In genomic region chr4:104973708-104974107, GRCh38 we compare ENCODE assay signal across 16 cellular contexts.
DNase-seq lines count a peak whose midpoint lies in the region; ATAC-seq and TF ChIP-seq lines count a peak whose summit lies in the region.
"Had no signal": no experiment of that assay in that cellular context is flagged by ENCODE, and none has a peak within 500 bp of the region (broad histone marks: within the 10 kb centered on the region; RNA-seq: fewer than 3 reads in every experiment).

No MANE protein-coding gene starts in this region.

- DNase-seq in GOT3 (lab: John Stamatoyannopoulos, UW) (no peak), NCI-H1105 (lab: John Stamatoyannopoulos, UW) (no peak), ovary (no peak)
- no peak for DNase-seq in stimulated activated CD4-positive, alpha-beta T cell treated with anti-CD3 and anti-CD28 coated beads, Interleukin-2, amount 100 ng/mL, for 24 hours
- DNase-seq: activated B cell treated with CpG ODN at 0.5 μM for 24 hours; activated CD8-positive, alpha-beta T cell treated with anti-CD3 and anti-CD28 coated beads, Interleukin-2, amount 10 ng/mL, durations not matched to agents 7 days and 5 days; activated naive CD4-positive, alpha-beta T cell treated with anti-CD3 and anti-CD28 coated beads, Interleukin-2, amount 50 U/mL, for 16 hours; activated T-cell treated with anti-CD3 and anti-CD28 coated beads, Interleukin-2, amount 50 U/mL, for 4 hours; AML-193; heart left ventricle; NCI-H1930; SHP77; testis had no signal

- intact Hi-C loops in ovary (cut with DNase I): no loop called here

- peak; percentile 56 for ATAC-seq in GM18873 (IDR thresholded peaks at IDR 0.05; ENCODE audit: low FRiP score, unreplicated experiment)
- ATAC-seq in GM21723 (IDR thresholded peaks at IDR 0.05; ENCODE audit: unreplicated experiment): peak; percentile 49
- peak; percentile 58 for ATAC-seq in HG03432 (IDR thresholded peaks at IDR 0.05; ENCODE audit: unreplicated experiment)
- ATAC-seq: activated CD8-positive, alpha-beta T cell treated with anti-CD3 and anti-CD28 coated beads, Interleukin-2, amount 10 ng/mL, durations not matched to agents 7 days and 5 days; activated T-cell treated with anti-CD3 and anti-CD28 coated beads, Interleukin-2, amount 50 U/mL, for 4 hours; heart left ventricle had no signal

- TF ChIP-seq EP300 in ovary (IDR thresholded peaks at IDR 0.05): no peak

- H3K36me3 ChIP-seq in ovary: no peaks in the 10 kb centered on the region
- H3K36me3 ChIP-seq: heart left ventricle had no signal

- H3K27me3 ChIP-seq in ovary: no peaks in the 10 kb centered on the region
- H3K27me3 ChIP-seq: heart left ventricle, testis had no signal

- H3K4me1 ChIP-seq in ovary (ENCODE audit: insufficient read depth): no peaks in the 10 kb centered on the region
- H3K4me1 ChIP-seq: testis had no signal

- no peaks in the 10 kb centered on the region for H3K9me3 ChIP-seq in ovary
- H3K9me3 ChIP-seq: heart left ventricle, testis had no signal

- no peak overlapping the region for H3K4me3 ChIP-seq in ovary
- H3K4me3 ChIP-seq: heart left ventricle, testis had no signal

- TF ChIP-seq CTCF in ovary (IDR thresholded peaks at IDR 0.05): no peak

- no peak overlapping the region for H3K27ac ChIP-seq in ovary
- H3K27ac ChIP-seq: heart left ventricle, testis had no signal

- no peak for TF ChIP-seq POLR2A in ovary (IDR thresholded peaks at IDR 0.05)

- WGBS in ovary, 3 donors: 79 to 85% (median 82%) methylated on average over 2 of the region's 2 CpGs
